1 cellular context compared by ENCODE assay signal in the genomic region with DNA sequence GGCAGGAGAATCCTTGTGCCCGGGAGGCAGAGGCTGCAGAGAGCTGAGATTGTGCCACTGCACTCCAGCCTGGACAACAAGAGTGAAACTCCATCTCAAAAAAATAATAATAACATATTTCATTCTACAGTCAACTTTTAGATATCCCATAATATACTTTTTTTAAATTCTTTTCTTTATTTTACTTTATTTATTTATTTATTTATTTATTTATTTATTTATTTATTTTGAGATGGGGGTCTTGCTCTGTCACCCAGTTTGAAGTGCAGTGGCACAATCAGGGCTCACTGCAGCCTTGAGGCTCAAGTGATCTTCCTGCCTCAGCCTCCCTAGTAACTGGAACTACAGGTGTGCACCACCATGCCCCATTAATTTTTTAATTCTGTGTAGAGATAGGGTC. TPM values are rescaled to one million over a fixed set of nuclear protein-coding genes. Genes with fewer than 3 reads are reported as not detected.
"Had no signal": no experiment of that assay in that cellular context is flagged by ENCODE, and none has a peak within 500 bp of the region (broad histone marks: within the 10 kb centered on the region; RNA-seq: fewer than 3 reads in every experiment).

No MANE protein-coding gene starts in this region.

RNA-seq across cellular contexts. Expression of a gene that starts 3.9 kb away (rescaled TPM):
- total RNA-seq: GM23248 had no signal
